16 cellular contexts compared by ENCODE assay signal in genomic region chrX:79117078-79117477, GRCh38. TPM values are rescaled to one million over a fixed set of nuclear protein-coding genes. Genes with fewer than 3 reads are reported as not detected.
DNase-seq lines count a peak whose midpoint lies in the region; ATAC-seq and FAIRE-seq lines count a peak whose summit lies in the region.
"Had no signal": no experiment of that assay in that cellular context is flagged by ENCODE, and none has a peak within 500 bp of the region (broad histone marks: within the 10 kb centered on the region; RNA-seq: fewer than 3 reads in every experiment).

No MANE protein-coding gene starts in this region.

- peaks cover 0 to 4% of the 10 kb centered on the region in 2 donors for H3K27me3 Mint-ChIP-seq in T-cell
- H3K27me3 Mint-ChIP-seq in natural killer cell treated with Interleukin-12 subunit alpha and Interleukin-12 subunit beta and Interleukin-15 and Interleukin-18, amount 100 ng/mL, for 72 hours = peaks cover 0 to 9% of the 10 kb centered on the region in 2 donors

- H3K27ac Mint-ChIP-seq in T-cell = peak overlapping the region; percentile 35 to 81
- peak overlapping the region; percentile 41 to 64 for H3K27ac Mint-ChIP-seq in natural killer cell treated with Interleukin-12 subunit alpha and Interleukin-12 subunit beta and Interleukin-15 and Interleukin-18, amount 100 ng/mL, for 72 hours
- H3K27ac Mint-ChIP-seq: WTC11 had no signal

- H3K4me1 Mint-ChIP-seq in T-cell = peaks cover 38 to 49% (median 46%) of the 10 kb centered on the region in 3 donors
- peaks cover 18 to 20% of the 10 kb centered on the region in 2 donors for H3K4me1 Mint-ChIP-seq in natural killer cell treated with Interleukin-12 subunit alpha and Interleukin-12 subunit beta and Interleukin-15 and Interleukin-18, amount 100 ng/mL, for 72 hours (ENCODE audit: low read depth in 2 of 2)
- H3K4me1 Mint-ChIP-seq: neural crest cell, WTC11 had no signal

- peaks cover 0 to 11% (median 4%) of the 10 kb centered on the region in 3 donors for H3K9me3 Mint-ChIP-seq in T-cell
- H3K9me3 Mint-ChIP-seq in natural killer cell treated with Interleukin-12 subunit alpha and Interleukin-12 subunit beta and Interleukin-15 and Interleukin-18, amount 100 ng/mL, for 72 hours = no peaks in the 10 kb centered on the region

- H3K4me3 Mint-ChIP-seq in T-cell = peak overlapping the region in 1 of 3 donors; percentile 10
- H3K4me3 Mint-ChIP-seq in natural killer cell treated with Interleukin-12 subunit alpha and Interleukin-12 subunit beta and Interleukin-15 and Interleukin-18, amount 100 ng/mL, for 72 hours = peak overlapping the region; percentile 54
- H3K4me3 Mint-ChIP-seq: neural crest cell, WTC11 had no signal

- FAIRE-seq in GM18507 (lab: Jason Lieb, UNC) = peak; percentile 66

- peaks cover 6% of the 10 kb centered on the region for H3K36me3 Mint-ChIP-seq in T-cell
- peaks cover 7% of the 10 kb centered on the region for H3K36me3 Mint-ChIP-seq in natural killer cell treated with Interleukin-12 subunit alpha and Interleukin-12 subunit beta and Interleukin-15 and Interleukin-18, amount 100 ng/mL, for 72 hours

- ATAC-seq in GM21723 (IDR thresholded peaks at IDR 0.05; ENCODE audit: unreplicated experiment) (peak; percentile 65), T-cell (replicated peaks in 1 of 4) (peak in 1 of 4 experiments; percentile 53), HG02759 (IDR thresholded peaks at IDR 0.05; ENCODE audit: unreplicated experiment) (no peak)
- ATAC-seq in natural killer cell treated with Interleukin-12 subunit alpha and Interleukin-12 subunit beta and Interleukin-15 and Interleukin-18, amount 100 ng/mL, for 72 hours = peak; percentile 58 to 73
- ATAC-seq: WTC11 had no signal

- POLR2A ChIA-PET in T-cell (lab: Charles Lee) = no interaction called here

- DNase-seq in GM18507 (ENCODE audit: extremely low spot score, insufficient read length, low read depth) (no peak), T-cell (no peak), NCI-H1417 (lab: John Stamatoyannopoulos, UW) (no peak), HT-29 (ENCODE audit: low spot score) (no peak), NCI-H524 treated with DMSO at 0.1 percent for 48 hours (lab: John Stamatoyannopoulos, UW) (no peak)
- no peak for DNase-seq in natural killer cell treated with Interleukin-12 subunit alpha and Interleukin-12 subunit beta and Interleukin-15 and Interleukin-18, amount 100 ng/mL, for 72 hours (ENCODE audit: low spot score)
- DNase-seq: amygdala; cortex of kidney; hypothalamus; left ventricle myocardium inferior; stimulated activated CD4-positive, alpha-beta T cell treated with anti-CD3 and anti-CD28 coated beads, Interleukin-2, amount 100 ng/mL, for 48 hours had no signal

- CTCF ChIA-PET in T-cell (lab: Charles Lee) = interaction anchor here in 1 of 2 donors (0.7 kb wide), 1 partner anchor 95 kb away, joined by 3 read pairs; no protein-coding TSS in a partner anchor

RNA-seq across cellular contexts. Expression of gene GPR174, which starts 27.4 kb away (rescaled TPM):
- 10 to 100 TPM; 28.8 to 49.0 (median 39.5) TPM for total RNA-seq in T-cell
- 10 to 100 TPM; 45.4 to 62.2 TPM for total RNA-seq in natural killer cell treated with Interleukin-12 subunit alpha and Interleukin-12 subunit beta and Interleukin-15 and Interleukin-18, amount 100 ng/mL, for 72 hours
- not detected in 2 replicates for total RNA-seq in HT-29 (2014; rRNA removed; shearing (Covaris generic))
- total RNA-seq: G401, neural crest cell had no signal

Comparison
In these comparisons a context has a peak if more than half of its experiments do, and no peak if none do; other contexts are left out.
1. RNA of gene GPR174, which starts 27.4 kb away (total RNA-seq): 45.4 to 62.2 TPM in natural killer cell treated with Interleukin-12 subunit alpha and Interleukin-12 subunit beta and Interleukin-15 and Interleukin-18, amount 100 ng/mL, for 72 hours and 28.8 to 49.0 TPM in T-cell; not detected in HT-29; every median in the first group is over 10 times any median in the second.